Comparison of ENCODE assay signal across 8 cellular contexts in the genomic region with DNA sequence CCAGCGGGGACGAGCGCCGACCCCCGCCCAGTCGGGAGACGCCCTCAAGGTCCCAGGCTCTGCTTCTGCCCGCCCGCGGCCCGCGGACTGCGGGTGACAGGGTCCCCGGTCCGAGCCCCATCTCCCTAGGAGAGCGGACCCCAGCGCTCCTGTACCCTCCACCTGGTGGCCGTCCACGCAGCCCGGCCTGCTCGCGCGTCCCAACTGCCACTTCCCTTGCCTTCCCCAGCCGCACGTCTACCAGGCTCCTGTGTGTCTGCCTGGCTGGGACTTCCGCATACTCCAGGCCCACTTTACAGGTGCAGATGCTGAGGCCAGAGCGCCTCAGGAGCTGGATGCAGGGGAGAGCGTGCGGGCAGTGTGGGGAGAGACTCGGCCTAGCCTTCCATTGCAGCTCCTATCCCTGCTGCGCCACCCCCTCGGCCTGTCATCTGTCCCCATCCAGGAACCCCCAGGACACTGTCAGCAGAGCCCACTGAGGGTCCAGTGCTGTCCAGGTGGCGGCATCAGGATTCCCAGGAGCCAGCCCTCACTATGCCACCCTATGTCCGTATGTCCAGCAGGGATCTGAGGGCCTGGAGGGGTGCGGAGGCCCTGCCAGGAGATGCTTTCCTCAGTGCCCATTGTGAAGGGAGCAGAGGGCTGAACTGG. TPM values are rescaled to one million over a fixed set of nuclear protein-coding genes. Genes with fewer than 3 reads are reported as not detected.
A peak's percentile ranks its signal among the peaks of the same experiment; 100 is the strongest.
DNase-seq lines count a peak whose midpoint lies in the region; ATAC-seq, FAIRE-seq and TF ChIP-seq lines count a peak whose summit lies in the region.

No MANE protein-coding gene starts in this region.

- H3K27ac ChIP-seq in ACC112 (ENCODE audit: low read depth, low read length) (no peak overlapping the region), ascending aorta (peak overlapping the region in 1 of 2 donors; percentile 6), kidney (ENCODE audit: low read depth in 2 of 2, low read length in 2 of 2) (no peak overlapping the region), suprapubic skin (peak overlapping the region; percentile 78)

- H3K36me3 ChIP-seq in ACC112 (ENCODE audit: insufficient read depth, low read length) (no peaks in the 10 kb centered on the region), ascending aorta (no peaks in the 10 kb centered on the region), kidney (ENCODE audit: control insufficient read depth in 1 of 2, insufficient read depth in 2 of 2, low read length in 2 of 2) (no peaks in the 10 kb centered on the region), suprapubic skin (no peaks in the 10 kb centered on the region)

- H3K4me1 ChIP-seq in ACC112 (ENCODE audit: control insufficient read depth, insufficient read depth, low read length, unreplicated experiment) (no peaks in the 10 kb centered on the region), ascending aorta (peaks cover 4 to 7% of the 10 kb centered on the region in 2 donors), kidney (ENCODE audit: control insufficient read depth in 1 of 2, insufficient read depth in 1 of 2, low read depth in 1 of 2, low read length in 2 of 2) (peaks cover 0 to 3% of the 10 kb centered on the region in 2 donors), suprapubic skin (peaks cover 12% of the 10 kb centered on the region)

- no peak for DNase-seq in ascending aorta (ENCODE audit: low spot score in 2 of 2)
- DNase-seq in kidney = peak; percentile 82
- DNase-seq in suprapubic skin (ENCODE audit: low spot score in 2 of 2) = peak in 1 of 2 donors; percentile 76
- no peak for DNase-seq in GM19238 (ENCODE audit: insufficient read length, low spot score)
- DNase-seq in NCI-H82 (lab: John Stamatoyannopoulos, UW) = no peak

- H3K9me3 ChIP-seq in ascending aorta (no peaks in the 10 kb centered on the region), kidney (ENCODE audit: control insufficient read depth in 1 of 2, low read length in 2 of 2) (no peaks in the 10 kb centered on the region), suprapubic skin (no peaks in the 10 kb centered on the region)

- peak overlapping the region; percentile 51 for H2AFZ ChIP-seq in ACC112 (ENCODE audit: low read length, unreplicated experiment)

- intact Hi-C loops in ascending aorta (cut with DNase I) (loop anchor here (1.0 to 5.0 kb wide), 2 partner anchors 79 to 155 kb away; partner anchors contain the start of genes CINP and TECPR2), kidney (cut with DNase I) (no loop called here)

- H3K9ac ChIP-seq in kidney (ENCODE audit: low read length in 2 of 2) = peak overlapping the region; percentile 40 to 65

- no peaks in the 10 kb centered on the region for H3K27me3 ChIP-seq in ACC112 (ENCODE audit: insufficient read depth, low read length)
- H3K27me3 ChIP-seq in ascending aorta = no peaks in the 10 kb centered on the region
- H3K27me3 ChIP-seq in suprapubic skin = no peaks in the 10 kb centered on the region

- 28% methylated on average over 16 of the region's 35 CpGs for WGBS in suprapubic skin

- TF ChIP-seq CTCF in ascending aorta (IDR thresholded peaks at IDR 0.05) = no peak
- no peak for TF ChIP-seq CTCF in kidney (IDR thresholded peaks at IDR 0.05; ENCODE audit: borderline replicate concordance, extremely low read depth, insufficient read depth)
- no peak for TF ChIP-seq CTCF in suprapubic skin (IDR thresholded peaks at IDR 0.05)

- TF ChIP-seq POLR2A in suprapubic skin (IDR thresholded peaks at IDR 0.05) = no peak

- H3K79me2 ChIP-seq in ACC112 (ENCODE audit: control insufficient read depth, insufficient read depth, low read length, unreplicated experiment) = no peaks in the 10 kb centered on the region

- no peak for FAIRE-seq in kidney (lab: Jason Lieb, UNC)

- no peak for TF ChIP-seq EP300 in suprapubic skin (IDR thresholded peaks at IDR 0.05)

- peak overlapping the region; percentile 74 for H3K4me3 ChIP-seq in ACC112 (ENCODE audit: low read depth, low read length)
- peak overlapping the region; percentile 77 to 99 for H3K4me3 ChIP-seq in ascending aorta
- H3K4me3 ChIP-seq in kidney (ENCODE audit: low read length in 2 of 2) = peak overlapping the region in 1 of 2 donors; percentile 49
- H3K4me3 ChIP-seq in suprapubic skin = peak overlapping the region; percentile 74

- ATAC-seq in HG02588 (IDR thresholded peaks at IDR 0.05; ENCODE audit: unreplicated experiment) (peak; percentile 6), HG03565 (IDR thresholded peaks at IDR 0.05; ENCODE audit: unreplicated experiment) (no peak)

RNA-seq across cellular contexts. Expression of gene ANKRD9, which starts 8.0 kb away (rescaled TPM):
- total RNA-seq in ascending aorta (118 TPM), kidney (18.7 TPM), suprapubic skin (10 to 100 TPM; 48.4 to 60.1 (median 54.4) TPM)
- polyA plus RNA-seq in kidney (ENCODE audit: insufficient read depth, low read depth, low replicate concordance) = 26.0 TPM
